In the genomic region with DNA sequence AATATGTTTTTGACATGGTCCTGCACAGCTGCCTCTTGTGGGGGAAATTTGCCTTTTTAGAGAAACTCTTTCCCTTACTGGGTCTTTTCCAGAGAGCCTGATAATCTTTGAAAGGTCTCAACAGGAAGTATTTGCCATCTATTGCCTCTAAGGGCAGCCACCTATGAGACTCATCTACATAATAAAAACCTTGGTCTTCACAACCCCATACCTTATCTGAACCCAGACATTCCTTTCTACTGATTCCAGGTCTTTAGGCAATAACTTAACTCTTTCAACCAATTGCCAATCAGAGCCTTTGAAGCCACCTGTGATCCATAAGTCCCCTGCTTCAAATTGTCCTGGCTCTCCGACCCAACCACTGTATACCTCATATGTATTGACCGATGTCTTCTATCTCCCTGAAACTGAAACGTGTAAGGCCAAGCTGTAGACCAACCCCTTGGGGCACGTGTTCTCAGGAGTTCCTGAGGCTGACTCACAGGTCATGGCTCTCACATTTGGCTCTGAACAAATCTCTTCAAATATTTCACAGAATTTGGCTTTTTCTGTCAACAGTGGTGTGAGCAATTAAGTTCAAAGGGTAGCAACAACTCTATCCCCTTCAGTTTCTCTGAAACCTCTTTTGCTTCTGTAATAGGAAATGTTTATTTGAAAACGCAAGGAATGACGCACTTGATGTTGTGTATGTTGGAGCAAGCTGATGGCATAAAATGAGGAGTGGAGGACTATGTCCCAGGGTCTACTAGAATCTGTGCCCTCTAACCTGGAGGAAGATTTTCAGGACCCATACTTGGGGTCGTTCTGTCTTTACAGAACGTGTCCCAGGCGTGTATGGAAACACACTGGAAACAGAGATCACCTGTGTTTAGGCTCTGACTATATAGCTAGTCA, we compare ENCODE assay signal across 1 cellular context.
TF ChIP-seq lines count a peak whose summit lies in the region.

No MANE protein-coding gene starts in this region.

TF ChIP-seq in HepG2, 621 proteins besides CTCF, POLR2A, EP300 and RAD21 (continues in another document):
- TF ChIP-seq ZNF276 (CRISPR knock-in tag; IDR thresholded peaks at IDR 0.05; ENCODE audit: low read depth) (no peak), ZFY (CRISPR knock-in tag; IDR thresholded peaks at IDR 0.05) (no peak), TAF15 (IDR thresholded peaks at IDR 0.05; ENCODE audit: low read depth, low read length, poor library complexity, severe bottlenecking) (no peak), SALL1 (CRISPR knock-in tag; IDR thresholded peaks at IDR 0.05) (0 out of 2 replicates have a peak, but pooled peaks have one; percentile 12), GATAD2A (CRISPR knock-in tag; IDR thresholded peaks at IDR 0.05) (0 out of 2 replicates have a peak, but pooled peaks have one; percentile 14), ZNF232 (CRISPR knock-in tag; IDR thresholded peaks at IDR 0.05; ENCODE audit: borderline replicate concordance) (no peak), CREB1 (IDR thresholded peaks at IDR 0.05) (no peak), CREB1 (CRISPR knock-in tag; IDR thresholded peaks at IDR 0.05) (0 out of 2 replicates have a peak, but pooled peaks have one; percentile 29), ZBTB21 (CRISPR knock-in tag; IDR thresholded peaks at IDR 0.05) (peak; percentile 23; the same call in 1 of the 2 replicates), LCORL (IDR thresholded peaks at IDR 0.05) (no peak), LCORL (CRISPR knock-in tag; IDR thresholded peaks at IDR 0.05) (peak; percentile 57; the same call in 1 of the 2 replicates), ZNF784 (CRISPR knock-in tag; IDR thresholded peaks at IDR 0.05; ENCODE audit: borderline replicate concordance) (no peak), BHLHE40 (IDR thresholded peaks at IDR 0.05; ENCODE audit: low read length) (peak; percentile 77), MAFK (conservative IDR thresholded peaks at IDR 0.05 in 1 of 2, IDR thresholded peaks at IDR 0.05 in 1 of 2; ENCODE audit: low read length in 2 of 2) (no peak), HOXD1 (CRISPR knock-in tag; IDR thresholded peaks at IDR 0.05) (no peak), SSRP1 (CRISPR knock-in tag; IDR thresholded peaks at IDR 0.05) (no peak), ZNF407 (CRISPR knock-in tag; IDR thresholded peaks at IDR 0.05; ENCODE audit: not compliant biosample characterization) (no peak), ZNF772 (CRISPR knock-in tag; IDR thresholded peaks at IDR 0.05) (no peak), IKZF4 (CRISPR knock-in tag; IDR thresholded peaks at IDR 0.05; ENCODE audit: borderline replicate concordance, low read depth, not compliant biosample characterization) (no peak), ZGPAT (CRISPR knock-in tag; IDR thresholded peaks at IDR 0.05) (no peak), ZFP37 (CRISPR knock-in tag; IDR thresholded peaks at IDR 0.05; ENCODE audit: borderline replicate concordance) (no peak), TBL1XR1 (IDR thresholded peaks at IDR 0.05; ENCODE audit: borderline replicate concordance, low read length, partially characterized antibody) (no peak), E2F5 (CRISPR knock-in tag; conservative IDR thresholded peaks at IDR 0.05) (no peak)
- TF ChIP-seq, protein P1, sequence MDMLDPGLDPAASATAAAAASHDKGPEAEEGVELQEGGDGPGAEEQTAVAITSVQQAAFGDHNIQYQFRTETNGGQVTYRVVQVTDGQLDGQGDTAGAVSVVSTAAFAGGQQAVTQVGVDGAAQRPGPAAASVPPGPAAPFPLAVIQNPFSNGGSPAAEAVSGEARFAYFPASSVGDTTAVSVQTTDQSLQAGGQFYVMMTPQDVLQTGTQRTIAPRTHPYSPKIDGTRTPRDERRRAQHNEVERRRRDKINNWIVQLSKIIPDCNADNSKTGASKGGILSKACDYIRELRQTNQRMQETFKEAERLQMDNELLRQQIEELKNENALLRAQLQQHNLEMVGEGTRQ (IDR thresholded peaks at IDR 0.05; ENCODE audit: low read depth, low read length): peak; percentile 58; the same call in 1 of the 2 replicates
- TF ChIP-seq, protein P1 (CRISPR knock-in tag; IDR thresholded peaks at IDR 0.05; ENCODE audit: borderline replicate concordance): peak; percentile 41; the same call in 1 of the 2 replicates
- TF ChIP-seq, protein P2, sequence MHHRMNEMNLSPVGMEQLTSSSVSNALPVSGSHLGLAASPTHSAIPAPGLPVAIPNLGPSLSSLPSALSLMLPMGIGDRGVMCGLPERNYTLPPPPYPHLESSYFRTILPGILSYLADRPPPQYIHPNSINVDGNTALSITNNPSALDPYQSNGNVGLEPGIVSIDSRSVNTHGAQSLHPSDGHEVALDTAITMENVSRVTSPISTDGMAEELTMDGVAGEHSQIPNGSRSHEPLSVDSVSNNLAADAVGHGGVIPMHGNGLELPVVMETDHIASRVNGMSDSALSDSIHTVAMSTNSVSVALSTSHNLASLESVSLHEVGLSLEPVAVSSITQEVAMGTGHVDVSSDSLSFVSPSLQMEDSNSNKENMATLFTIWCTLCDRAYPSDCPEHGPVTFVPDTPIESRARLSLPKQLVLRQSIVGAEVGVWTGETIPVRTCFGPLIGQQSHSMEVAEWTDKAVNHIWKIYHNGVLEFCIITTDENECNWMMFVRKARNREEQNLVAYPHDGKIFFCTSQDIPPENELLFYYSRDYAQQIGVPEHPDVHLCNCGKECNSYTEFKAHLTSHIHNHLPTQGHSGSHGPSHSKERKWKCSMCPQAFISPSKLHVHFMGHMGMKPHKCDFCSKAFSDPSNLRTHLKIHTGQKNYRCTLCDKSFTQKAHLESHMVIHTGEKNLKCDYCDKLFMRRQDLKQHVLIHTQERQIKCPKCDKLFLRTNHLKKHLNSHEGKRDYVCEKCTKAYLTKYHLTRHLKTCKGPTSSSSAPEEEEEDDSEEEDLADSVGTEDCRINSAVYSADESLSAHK (CRISPR knock-in tag; IDR thresholded peaks at IDR 0.05; ENCODE audit: borderline replicate concordance): no peak
- TF ChIP-seq, protein P3, sequence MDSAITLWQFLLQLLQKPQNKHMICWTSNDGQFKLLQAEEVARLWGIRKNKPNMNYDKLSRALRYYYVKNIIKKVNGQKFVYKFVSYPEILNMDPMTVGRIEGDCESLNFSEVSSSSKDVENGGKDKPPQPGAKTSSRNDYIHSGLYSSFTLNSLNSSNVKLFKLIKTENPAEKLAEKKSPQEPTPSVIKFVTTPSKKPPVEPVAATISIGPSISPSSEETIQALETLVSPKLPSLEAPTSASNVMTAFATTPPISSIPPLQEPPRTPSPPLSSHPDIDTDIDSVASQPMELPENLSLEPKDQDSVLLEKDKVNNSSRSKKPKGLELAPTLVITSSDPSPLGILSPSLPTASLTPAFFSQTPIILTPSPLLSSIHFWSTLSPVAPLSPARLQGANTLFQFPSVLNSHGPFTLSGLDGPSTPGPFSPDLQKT (CRISPR knock-in tag; IDR thresholded peaks at IDR 0.05; ENCODE audit: borderline replicate concordance): no peak
- TF ChIP-seq, protein P4, sequence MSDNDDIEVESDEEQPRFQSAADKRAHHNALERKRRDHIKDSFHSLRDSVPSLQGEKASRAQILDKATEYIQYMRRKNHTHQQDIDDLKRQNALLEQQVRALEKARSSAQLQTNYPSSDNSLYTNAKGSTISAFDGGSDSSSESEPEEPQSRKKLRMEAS (IDR thresholded peaks at IDR 0.05): peak; percentile 29; the same call in 1 of the 2 replicates
- TF ChIP-seq, protein P5, sequence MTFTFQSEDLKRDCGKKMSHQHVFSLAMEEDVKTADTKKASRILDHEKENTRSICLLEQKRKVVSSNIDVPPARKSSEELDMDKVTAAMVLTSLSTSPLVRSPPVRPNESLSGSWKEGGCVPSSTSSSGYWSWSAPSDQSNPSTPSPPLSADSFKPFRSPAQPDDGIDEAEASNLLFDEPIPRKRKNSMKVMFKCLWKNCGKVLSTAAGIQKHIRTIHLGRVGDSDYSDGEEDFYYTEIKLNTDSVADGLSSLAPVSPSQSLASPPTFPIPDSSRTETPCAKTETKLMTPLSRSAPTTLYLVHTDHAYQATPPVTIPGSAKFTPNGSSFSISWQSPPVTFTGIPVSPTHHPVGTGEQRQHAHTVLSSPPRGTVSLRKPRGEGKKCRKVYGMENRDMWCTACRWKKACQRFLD (CRISPR knock-in tag; IDR thresholded peaks at IDR 0.05; ENCODE audit: borderline replicate concordance): no peak
